15 cellular contexts compared by ENCODE assay signal in genomic region chr2:197085665-197086064, GRCh38.
DNase-seq lines count a peak whose midpoint lies in the region; ATAC-seq and TF ChIP-seq lines count a peak whose summit lies in the region.
"Had no signal": no experiment of that assay in that cellular context is flagged by ENCODE, and none has a peak within 500 bp of the region (broad histone marks: within the 10 kb centered on the region; RNA-seq: fewer than 3 reads in every experiment).

No MANE protein-coding gene starts in this region.

- peak overlapping the region; percentile 87 to 96 (median 95) for H3K27ac Mint-ChIP-seq in CD14-positive monocyte
- H3K27ac Mint-ChIP-seq in activated T-helper 17 cell treated with anti-CD3 and anti-CD28 coated beads, Interleukin-2, amount 50 U/mL, for 72 hours = peak overlapping the region; percentile 80
- peak overlapping the region in 2 of 3 experiments; percentile 28 to 72 for H3K27ac Mint-ChIP-seq in nephron

- BruUV-seq in A673 (replicated peaks; lab: Mats Ljungman, UMichigan) = no TSS peak

- H3K27me3 ChIP-seq in A673 (replicated peaks; ENCODE audit: insufficient read depth, low read depth, low read length, poor library complexity) = no peaks in the 10 kb centered on the region
- H3K27me3 ChIP-seq: BLaER1 had no signal

- TF ChIP-seq CTCF in A673 (conservative IDR thresholded peaks at IDR 0.05; ENCODE audit: low read depth, low read length) (no peak), CD14-positive monocyte (IDR thresholded peaks at IDR 0.05) (no peak), nephron (IDR thresholded peaks at IDR 0.05; ENCODE audit: unreplicated experiment in 3 of 3) (no peak)

- intact Hi-C loops in A673 (cut with micrococcal nuclease; ENCODE audit: unreplicated experiment) (no loop called here), CD14-positive monocyte (cut with micrococcal nuclease) (no loop called here)

- peaks cover 55 to 62% of the 10 kb centered on the region in 2 donors for H3K36me3 Mint-ChIP-seq in CD14-positive monocyte
- H3K36me3 Mint-ChIP-seq in activated T-helper 17 cell treated with anti-CD3 and anti-CD28 coated beads, Interleukin-2, amount 50 U/mL, for 72 hours (ENCODE audit: low read depth) = peaks cover 98% of the 10 kb centered on the region
- H3K36me3 Mint-ChIP-seq in nephron (ENCODE audit: low read depth) = peaks cover 4% of the 10 kb centered on the region

- H3K4me1 ChIP-seq in A673 (ENCODE audit: insufficient read depth, low read length, poor library complexity, severe bottlenecking) = peaks cover 59% of the 10 kb centered on the region

- CTCF ChIA-PET in A673 (lab: Charles Lee) = no interaction called here
- CTCF ChIA-PET in HEK293T (lab: Yijun Ruan, JAX) = no interaction called here

- H3K27ac ChIP-seq in A673 (ENCODE audit: low read depth, low read length, poor library complexity, severe bottlenecking) = peak overlapping the region; percentile 82
- H3K27ac ChIP-seq: BLaER1 had no signal

- no peak for ATAC-seq in activated T-helper 17 cell treated with anti-CD3 and anti-CD28 coated beads, Interleukin-2, amount 50 U/mL, for 72 hours (replicated peaks)
- ATAC-seq: Panc1 had no signal

- H3K9me3 Mint-ChIP-seq in CD14-positive monocyte (peaks cover 0 to 1% (median 0%) of the 10 kb centered on the region in 7 donors), nephron (no peaks in the 10 kb centered on the region)
- no peaks in the 10 kb centered on the region for H3K9me3 Mint-ChIP-seq in activated T-helper 17 cell treated with anti-CD3 and anti-CD28 coated beads, Interleukin-2, amount 50 U/mL, for 72 hours

- no peak for DNase-seq in A673 (ENCODE audit: low spot score)
- DNase-seq in CD14-positive monocyte (ENCODE audit: low spot score) = no peak
- DNase-seq in activated effector memory CD4-positive, alpha-beta T cell treated with Interleukin-2 at 50 U/mL for 16 hours = no peak
- no peak for DNase-seq in cerebellar cortex (ENCODE audit: low spot score)
- no peak for DNase-seq in HEK293T (ENCODE audit: extremely low spot score)
- DNase-seq: COR-L47, NCI-H1105 treated with DMSO at 0.1 percent for 48 hours, NCI-H187 treated with DMSO at 0.1 percent for 48 hours, NCI-H2171, NCI-H510A, Right ventricle myocardium superior had no signal

- H3K4me3 ChIP-seq in A673 (ENCODE audit: low read depth, low read length, poor library complexity, severe bottlenecking) = no peak overlapping the region
- H3K4me3 ChIP-seq: BLaER1 had no signal

- H3K27me3 Mint-ChIP-seq in CD14-positive monocyte (ENCODE audit: low read depth in 3 of 3) = peaks cover 0 to 2% (median 1%) of the 10 kb centered on the region in 3 donors
- H3K27me3 Mint-ChIP-seq in activated T-helper 17 cell treated with anti-CD3 and anti-CD28 coated beads, Interleukin-2, amount 50 U/mL, for 72 hours = no peaks in the 10 kb centered on the region
- no peaks in the 10 kb centered on the region for H3K27me3 Mint-ChIP-seq in nephron (ENCODE audit: low read depth)

- POLR2A ChIA-PET in A673 (lab: Charles Lee; ENCODE audit: low non-redundant PET) = no interaction called here
- POLR2A ChIA-PET in HEK293T (lab: Yijun Ruan, JAX) = no interaction called here

- H3K4me1 Mint-ChIP-seq in CD14-positive monocyte (peaks cover 39% of the 10 kb centered on the region), nephron (peaks cover 44% of the 10 kb centered on the region)
- peaks cover 10% of the 10 kb centered on the region for H3K4me1 Mint-ChIP-seq in activated T-helper 17 cell treated with anti-CD3 and anti-CD28 coated beads, Interleukin-2, amount 50 U/mL, for 72 hours

- no peak overlapping the region for H3K4me3 Mint-ChIP-seq in CD14-positive monocyte
- H3K4me3 Mint-ChIP-seq in activated T-helper 17 cell treated with anti-CD3 and anti-CD28 coated beads, Interleukin-2, amount 50 U/mL, for 72 hours = no peak overlapping the region
- H3K4me3 Mint-ChIP-seq in nephron = no peak overlapping the region

- H3K36me3 ChIP-seq in A673 (ENCODE audit: insufficient read depth, low read length, poor library complexity, severe bottlenecking) = no peaks in the 10 kb centered on the region
- H3K36me3 ChIP-seq: BLaER1 had no signal

- no peaks in the 10 kb centered on the region for H3K9me3 ChIP-seq in A673 (ENCODE audit: low read depth, low read length, poor library complexity, severe bottlenecking)
- H3K9me3 ChIP-seq: BLaER1 had no signal

TF ChIP-seq in HEK293T, 16 proteins besides CTCF, POLR2A, EP300 and RAD21:
- no peak for TF ChIP-seq SP1 (IDR thresholded peaks at IDR 0.05)
- TF ChIP-seq ZNF384 (IDR thresholded peaks at IDR 0.05) = no peak
- TF ChIP-seq LEF1 (IDR thresholded peaks at IDR 0.05; ENCODE audit: borderline replicate concordance) = no peak
- no peak for TF ChIP-seq FOXA1 (IDR thresholded peaks at IDR 0.05)
- no peak for TF ChIP-seq BHLHE40 (IDR thresholded peaks at IDR 0.05; ENCODE audit: borderline replicate concordance)
- TF ChIP-seq PKNOX1 (IDR thresholded peaks at IDR 0.05) = no peak
- no peak for TF ChIP-seq FOXM1 (IDR thresholded peaks at IDR 0.05; ENCODE audit: borderline replicate concordance)
- no peak for TF ChIP-seq HDGF (IDR thresholded peaks at IDR 0.05; ENCODE audit: borderline replicate concordance)
- TF ChIP-seq SUZ12 (IDR thresholded peaks at IDR 0.05) = no peak
- no peak for TF ChIP-seq ARNT (IDR thresholded peaks at IDR 0.05)
- no peak for TF ChIP-seq TARDBP (IDR thresholded peaks at IDR 0.05)
- TF ChIP-seq L3MBTL2 (conservative IDR thresholded peaks at IDR 0.05) = no peak
- TF ChIP-seq NFRKB (IDR thresholded peaks at IDR 0.05) = no peak
- no peak for TF ChIP-seq CTBP1 (IDR thresholded peaks at IDR 0.05; ENCODE audit: borderline replicate concordance)
- no peak for TF ChIP-seq ELF4 (IDR thresholded peaks at IDR 0.05)
- TF ChIP-seq FOXK2 (IDR thresholded peaks at IDR 0.05) = no peak
